ENCODE assay signal across 11 cellular contexts in genomic region chr12:115946867-115947695, GRCh38.
A peak's percentile ranks its signal among the peaks of the same experiment; 100 is the strongest.
DNase-seq lines count a peak whose midpoint lies in the region; ATAC-seq, FAIRE-seq and TF ChIP-seq lines count a peak whose summit lies in the region.
"Had no signal": no experiment of that assay in that cellular context is flagged by ENCODE, and none has a peak within 500 bp of the region (broad histone marks: within the 10 kb centered on the region; RNA-seq: fewer than 3 reads in every experiment).

No MANE protein-coding gene starts in this region.

- H3K36me3 Mint-ChIP-seq in activated naive CD4-positive, alpha-beta T cell treated with anti-CD3 and anti-CD28 coated beads, Interleukin-2, amount 10 ng/mL, durations not matched to agents 7 days and 5 days: no peaks in the 10 kb centered on the region
- no peaks in the 10 kb centered on the region for H3K36me3 Mint-ChIP-seq in activated naive CD4-positive, alpha-beta T cell treated with anti-CD3 and anti-CD28 coated beads, Interleukin-2, amount 50 U/mL, for 72 hours

- FAIRE-seq in endothelial cell of umbilical vein (lab: Jason Lieb, UNC): no peak
- FAIRE-seq: RCC 7860 had no signal

- CTCF ChIA-PET in activated naive CD4-positive, alpha-beta T cell treated with anti-CD3 and anti-CD28 coated beads, Interleukin-2, amount 10 ng/mL, durations not matched to agents 7 days and 5 days (lab: Charles Lee): interaction anchor here (0.6 to 1.4 kb wide), 5 partner anchors 11 to 762 kb away, joined by 3 to 4 read pairs (median 4); no protein-coding TSS in a partner anchor
- CTCF ChIA-PET in endothelial cell of umbilical vein (lab: Charles Lee): interaction anchor here (0.6 to 2.7 kb wide), 16 partner anchors 10 to 1969 kb away, joined by 3 to 34 read pairs (median 5); partner anchors contain the start of genes HRK and TBX3

- no peaks in the 10 kb centered on the region for H3K4me1 ChIP-seq in endothelial cell of umbilical vein (ENCODE audit: control insufficient read depth, extremely low read depth, insufficient read depth, low read length)
- H3K4me1 ChIP-seq in transverse colon: no peaks in the 10 kb centered on the region

- WGBS in transverse colon (ENCODE audit: low coverage in 1 of 2), 2 donors: 80 to 86% methylated on average over 9 to 19 of the region's 19 CpGs

- no TSS peak for BruUV-seq in endothelial cell of umbilical vein (replicated peaks; lab: Mats Ljungman, UMichigan)

- TF ChIP-seq CTCF in endothelial cell of umbilical vein (IDR thresholded peaks at IDR 0.05; ENCODE audit: extremely low read depth in 1 of 2, insufficient read depth in 1 of 2, low read depth in 1 of 2, low read length in 2 of 2) (peak; percentile 31 to 39), transverse colon (IDR thresholded peaks at IDR 0.05) (peak in 4 of 5 experiments; percentile 20 to 34 (median 30))

- no peaks in the 10 kb centered on the region for H3K9me3 ChIP-seq in endothelial cell of umbilical vein (replicated peaks; ENCODE audit: control insufficient read depth, insufficient read depth, low read length)
- no peaks in the 10 kb centered on the region for H3K9me3 ChIP-seq in transverse colon

- H3K36me3 ChIP-seq in endothelial cell of umbilical vein (ENCODE audit: control insufficient read depth in 2 of 2, extremely low read depth in 1 of 2, insufficient read depth in 2 of 2, low read length in 2 of 2) (no peaks in the 10 kb centered on the region), transverse colon (no peaks in the 10 kb centered on the region)

- H2AFZ ChIP-seq in endothelial cell of umbilical vein (ENCODE audit: low read depth, low read length): no peak overlapping the region

- no peaks in the 10 kb centered on the region for H3K9me1 ChIP-seq in endothelial cell of umbilical vein (replicated peaks; ENCODE audit: control insufficient read depth, extremely low read depth, insufficient read depth, low read length)

- TF ChIP-seq EP300 in transverse colon (IDR thresholded peaks at IDR 0.05; ENCODE audit: low read depth): no peak

- H3K4me3 ChIP-seq in endothelial cell of umbilical vein (replicated peaks in 1 of 3; ENCODE audit: insufficient read depth in 1 of 3, low read depth in 1 of 3, low read length in 3 of 3) (no peak overlapping the region), transverse colon (no peak overlapping the region)

- ATAC-seq in activated naive CD4-positive, alpha-beta T cell treated with anti-CD3 and anti-CD28 coated beads, Interleukin-2, amount 50 U/mL, for 72 hours: no peak
- ATAC-seq in GM19452 (IDR thresholded peaks at IDR 0.05; ENCODE audit: unreplicated experiment): no peak

- H3K9ac ChIP-seq in endothelial cell of umbilical vein (replicated peaks; ENCODE audit: extremely low read depth, insufficient read depth, low read length): no peak overlapping the region

- no peaks in the 10 kb centered on the region for H3K79me2 ChIP-seq in endothelial cell of umbilical vein (ENCODE audit: control insufficient read depth, insufficient read depth, low read length)

- H3K27ac ChIP-seq in endothelial cell of umbilical vein (ENCODE audit: insufficient read depth, low read depth, low read length) (no peak overlapping the region), transverse colon (no peak overlapping the region)

- H3K4me2 ChIP-seq in endothelial cell of umbilical vein (ENCODE audit: insufficient read depth, low read length): no peak overlapping the region

- H3K27ac Mint-ChIP-seq in activated naive CD4-positive, alpha-beta T cell treated with anti-CD3 and anti-CD28 coated beads, Interleukin-2, amount 10 ng/mL, durations not matched to agents 7 days and 5 days: peak overlapping the region; percentile 56
- H3K27ac Mint-ChIP-seq in activated naive CD4-positive, alpha-beta T cell treated with anti-CD3 and anti-CD28 coated beads, Interleukin-2, amount 50 U/mL, for 72 hours: no peak overlapping the region

- H3K9me3 Mint-ChIP-seq in activated naive CD4-positive, alpha-beta T cell treated with anti-CD3 and anti-CD28 coated beads, Interleukin-2, amount 10 ng/mL, durations not matched to agents 7 days and 5 days: no peaks in the 10 kb centered on the region
- H3K9me3 Mint-ChIP-seq in activated naive CD4-positive, alpha-beta T cell treated with anti-CD3 and anti-CD28 coated beads, Interleukin-2, amount 50 U/mL, for 72 hours: no peaks in the 10 kb centered on the region

- no peaks in the 10 kb centered on the region for H3K4me1 Mint-ChIP-seq in activated naive CD4-positive, alpha-beta T cell treated with anti-CD3 and anti-CD28 coated beads, Interleukin-2, amount 10 ng/mL, durations not matched to agents 7 days and 5 days
- H3K4me1 Mint-ChIP-seq: CD4-positive, alpha-beta memory T cell had no signal

- DNase-seq in activated naive CD4-positive, alpha-beta T cell treated with anti-CD3 and anti-CD28 coated beads, Interleukin-2, amount 10 ng/mL, durations not matched to agents 7 days and 5 days: no peak
- no peak for DNase-seq in activated naive CD4-positive, alpha-beta T cell treated with anti-CD3 and anti-CD28 coated beads, Interleukin-2, amount 50 U/mL, for 72 hours (ENCODE audit: low spot score in 2 of 2)
- peak; percentile 54 for DNase-seq in NCI-H69 (lab: John Stamatoyannopoulos, UW)
- no peak for DNase-seq in endothelial cell of umbilical vein (ENCODE audit: low read depth, low spot score)
- DNase-seq in transverse colon: no peak
- no peak for DNase-seq in activated CD4-positive, alpha-beta T cell treated with anti-CD3 and anti-CD28 coated beads for 48 hours
- no peak for DNase-seq in midbrain (lab: John Stamatoyannopoulos, UW)
- DNase-seq: aorta; CD4-positive, alpha-beta memory T cell had no signal

- in situ Hi-C loops in transverse colon (cut with MboI; ENCODE audit: low pct_ligation_motif_present in 1 of 4, low pct_unique_long_range_greater_than_20kb in 1 of 4, low sequenced_read_pairs in 3 of 4): no loop called here

- peaks cover 3% of the 10 kb centered on the region for H3K27me3 Mint-ChIP-seq in activated naive CD4-positive, alpha-beta T cell treated with anti-CD3 and anti-CD28 coated beads, Interleukin-2, amount 10 ng/mL, durations not matched to agents 7 days and 5 days

- POLR2A ChIA-PET in endothelial cell of umbilical vein (lab: Charles Lee): no interaction called here

- TF ChIP-seq POLR2A in endothelial cell of umbilical vein (IDR thresholded peaks at IDR 0.05; ENCODE audit: low read depth, low read length) (no peak), transverse colon (IDR thresholded peaks at IDR 0.05) (no peak)

- no peak overlapping the region for H3K4me3 Mint-ChIP-seq in activated naive CD4-positive, alpha-beta T cell treated with anti-CD3 and anti-CD28 coated beads, Interleukin-2, amount 10 ng/mL, durations not matched to agents 7 days and 5 days
- H3K4me3 Mint-ChIP-seq: CD4-positive, alpha-beta memory T cell had no signal

- no peaks in the 10 kb centered on the region for H4K20me1 ChIP-seq in endothelial cell of umbilical vein (replicated peaks; ENCODE audit: control insufficient read depth, extremely low read depth, insufficient read depth, low read length)

- dilution Hi-C loops in endothelial cell of umbilical vein (cut with MboI; ENCODE audit: extremely low pct_ligation_motif_present, low sequenced_read_pairs): no loop called here

- intact Hi-C loops in endothelial cell of umbilical vein (cut with micrococcal nuclease): loop anchor here (1.0 kb wide), 1 partner anchor 1285 kb away; no protein-coding TSS in a partner anchor
- intact Hi-C loops in transverse colon (cut with DNase I; ENCODE audit: low total_unique reads): no loop called here

- H3K27me3 ChIP-seq in endothelial cell of umbilical vein (ENCODE audit: control insufficient read depth in 2 of 2, insufficient read depth in 2 of 2, low read length in 2 of 2): no peaks in the 10 kb centered on the region
- H3K27me3 ChIP-seq in transverse colon: no peaks in the 10 kb centered on the region

TF ChIP-seq in endothelial cell of umbilical vein, 7 proteins besides CTCF, POLR2A, EP300 and RAD21:
- no peak for TF ChIP-seq MYC (IDR thresholded peaks at IDR 0.05; ENCODE audit: low read depth, low read length)
TF ChIP-seq in endothelial cell of umbilical vein: peak in this region for 0.
